Comparison of ENCODE assay signal across 4 cellular contexts in the genomic region with DNA sequence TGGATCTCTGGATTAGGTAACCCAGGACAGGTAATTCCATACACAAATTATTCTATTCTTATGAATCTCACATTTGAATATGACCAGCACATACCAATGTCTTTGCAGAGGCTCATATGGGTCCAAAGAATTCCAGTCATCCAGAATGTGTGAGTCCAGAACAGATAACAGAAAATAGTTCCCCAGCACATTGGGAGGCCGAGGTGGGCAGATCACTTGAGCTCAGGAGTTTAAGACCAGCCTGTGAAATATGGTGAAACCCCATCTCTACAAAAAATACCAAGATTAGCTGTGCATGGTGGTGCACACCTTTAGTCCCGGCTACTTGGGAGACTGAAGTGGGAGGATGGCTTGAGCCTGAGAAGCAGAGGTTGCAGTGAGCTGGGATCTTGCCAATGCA. TPM values are rescaled to one million over a fixed set of nuclear protein-coding genes. Genes with fewer than 3 reads are reported as not detected.
"Had no signal": no experiment of that assay in that cellular context is flagged by ENCODE, and none has a peak within 500 bp of the region (broad histone marks: within the 10 kb centered on the region; RNA-seq: fewer than 3 reads in every experiment).

No MANE protein-coding gene starts in this region.

- DNase-seq: GDM1, GF-D8 had no signal

- H3K4me3 ChIP-seq: GM12878 had no signal

RNA-seq across cellular contexts. Expression of gene HYDIN, which starts 26.9 kb away (rescaled TPM):
- total RNA-seq: G401, GM12878 had no signal
